In genomic region chr11:114463999-114464398, GRCh38 we compare ENCODE assay signal across 28 cellular contexts.
"Had no signal": no experiment of that assay in that cellular context is flagged by ENCODE, and none has a peak within 500 bp of the region (broad histone marks: within the 10 kb centered on the region; RNA-seq: fewer than 3 reads in every experiment).

No MANE protein-coding gene starts in this region.

- H3K36me3 Mint-ChIP-seq: stimulated activated effector memory CD8-positive, alpha-beta T cell treated with anti-CD3 and anti-CD28 coated beads, Interleukin-12 subunit alpha, Interleukin-12 subunit beta, amount 100 ng/mL, for 72 hours had no signal

- H3K4me1 Mint-ChIP-seq: stimulated activated effector memory CD8-positive, alpha-beta T cell treated with anti-CD3 and anti-CD28 coated beads, Interleukin-12 subunit alpha, Interleukin-12 subunit beta, amount 100 ng/mL, for 72 hours; stimulated activated memory B cell treated with anti-CD40 and anti-IgM and Interleukin-4, amounts not matched to agents 10 μg/mL and 1 μg/mL and 100 μg/mL, for 72 hours; stimulated activated naive B cell treated with anti-CD40 and anti-IgM and Interleukin-4, amounts not matched to agents 10 μg/mL and 1 μg/mL and 100 μg/mL, for 72 hours; stimulated activated naive CD8-positive, alpha-beta T cell treated with anti-CD3 and anti-CD28 coated beads, Interleukin-15, amount 100 ng/mL, for 72 hours had no signal

- ATAC-seq: stimulated activated effector memory CD8-positive, alpha-beta T cell treated with anti-CD3 and anti-CD28 coated beads, Interleukin-12 subunit alpha, Interleukin-12 subunit beta, amount 100 ng/mL, for 72 hours; stimulated activated memory B cell treated with anti-CD40 and anti-IgM and Interleukin-4, amounts not matched to agents 10 μg/mL and 1 μg/mL and 100 μg/mL, for 72 hours; stimulated activated naive B cell treated with anti-CD40 and anti-IgM and Interleukin-4, amounts not matched to agents 10 μg/mL and 1 μg/mL and 100 μg/mL, for 72 hours; stimulated activated naive CD8-positive, alpha-beta T cell treated with anti-CD3 and anti-CD28 coated beads, Interleukin-15, amount 100 ng/mL, for 72 hours; stimulated activated naive CD8-positive, alpha-beta T cell treated with anti-CD3 and anti-CD28 coated beads, Interleukin-15, Interleukin-2, amounts not matched to agents 100 U/mL and 50 U/mL, for 24 hours; upper lobe of right lung had no signal

- H3K4me3 ChIP-seq: stomach, suprapubic skin, testis, thoracic aorta, thyroid gland, tibial artery, tibial nerve, transverse colon, upper lobe of left lung, upper lobe of right lung, uterus, vagina had no signal

- H3K4me3 Mint-ChIP-seq: stimulated activated effector memory CD8-positive, alpha-beta T cell treated with anti-CD3 and anti-CD28 coated beads, Interleukin-12 subunit alpha, Interleukin-12 subunit beta, amount 100 ng/mL, for 72 hours; stimulated activated memory B cell treated with anti-CD40 and anti-IgM and Interleukin-4, amounts not matched to agents 10 μg/mL and 1 μg/mL and 100 μg/mL, for 72 hours; stimulated activated naive B cell treated with anti-CD40 and anti-IgM and Interleukin-4, amounts not matched to agents 10 μg/mL and 1 μg/mL and 100 μg/mL, for 72 hours; stimulated activated naive CD8-positive, alpha-beta T cell treated with anti-CD3 and anti-CD28 coated beads, Interleukin-15, amount 100 ng/mL, for 72 hours; stimulated activated naive CD8-positive, alpha-beta T cell treated with anti-CD3 and anti-CD28 coated beads, Interleukin-15, Interleukin-2, amounts not matched to agents 100 ng/mL and 50 ng/mL, for 24 hours; type B pancreatic cell had no signal

- H3K9me3 ChIP-seq: testis, thoracic aorta, thyroid gland, tibial artery, upper lobe of left lung, upper lobe of right lung, uterus, vagina had no signal

- H3K4me1 ChIP-seq: stomach, suprapubic skin, testis, thyroid gland, tibial artery, tibial nerve, transverse colon, upper lobe of left lung, upper lobe of right lung, uterus, vagina had no signal

- H3K27ac Mint-ChIP-seq: stimulated activated effector memory CD8-positive, alpha-beta T cell treated with anti-CD3 and anti-CD28 coated beads, Interleukin-12 subunit alpha, Interleukin-12 subunit beta, amount 100 ng/mL, for 72 hours; stimulated activated memory B cell treated with anti-CD40 and anti-IgM and Interleukin-4, amounts not matched to agents 10 μg/mL and 1 μg/mL and 100 μg/mL, for 72 hours; stimulated activated naive B cell treated with anti-CD40 and anti-IgM and Interleukin-4, amounts not matched to agents 10 μg/mL and 1 μg/mL and 100 μg/mL, for 72 hours; stimulated activated naive CD8-positive, alpha-beta T cell treated with anti-CD3 and anti-CD28 coated beads, Interleukin-15, amount 100 ng/mL, for 72 hours; stimulated activated naive CD8-positive, alpha-beta T cell treated with anti-CD3 and anti-CD28 coated beads, Interleukin-15, Interleukin-2, amounts not matched to agents 100 ng/mL and 50 ng/mL, for 24 hours; type B pancreatic cell had no signal

- FAIRE-seq: urothelium cell line had no signal

- H3K36me3 ChIP-seq: stomach, suprapubic skin, thyroid gland, upper lobe of left lung, upper lobe of right lung, uterus, vagina had no signal

- H3K27me3 ChIP-seq: stomach, suprapubic skin, testis, thyroid gland, tibial artery, tibial nerve, transverse colon, upper lobe of left lung, upper lobe of right lung, uterus, vagina had no signal

- H3K27me3 Mint-ChIP-seq: stimulated activated memory B cell treated with anti-CD40 and anti-IgM and Interleukin-4, amounts not matched to agents 10 μg/mL and 1 μg/mL and 100 μg/mL, for 72 hours; stimulated activated naive B cell treated with anti-CD40 and anti-IgM and Interleukin-4, amounts not matched to agents 10 μg/mL and 1 μg/mL and 100 μg/mL, for 72 hours; stimulated activated naive CD8-positive, alpha-beta T cell treated with anti-CD3 and anti-CD28 coated beads, Interleukin-15, amount 100 ng/mL, for 72 hours; stimulated activated naive CD8-positive, alpha-beta T cell treated with anti-CD3 and anti-CD28 coated beads, Interleukin-15, Interleukin-2, amounts not matched to agents 100 ng/mL and 50 ng/mL, for 24 hours; type B pancreatic cell had no signal

- H3K27ac ChIP-seq: stomach, suprapubic skin, testis, thoracic aorta, thyroid gland, tibial artery, tibial nerve, transverse colon, upper lobe of left lung, upper lobe of right lung, uterus, vagina had no signal

- DNase-seq: stimulated activated CD4-positive, alpha-beta T cell treated with anti-CD3 and anti-CD28 coated beads, Interleukin-2, amount 100 ng/mL, for 48 hours; stimulated activated CD4-positive, alpha-beta T cell treated with anti-CD3 and anti-CD28 coated beads, Interleukin-4, amount 100 ng/mL, for 1 hour; stimulated activated CD4-positive, alpha-beta T cell treated with anti-CD3 and anti-CD28 coated beads, Interleukin-4, amount 100 ng/mL, for 24 hours; stimulated activated CD4-positive, alpha-beta T cell treated with anti-CD3 and anti-CD28 coated beads, Interleukin-4, amount 100 ng/mL, for 4 hours; stimulated activated CD8-positive, alpha-beta memory T cell treated with anti-CD3 and anti-CD28 coated beads, Interleukin-4, amount 100 ng/mL, for 48 hours; stimulated activated naive B cell treated with anti-CD40 and anti-IgM and Interleukin-4, amounts not matched to agents 10 μg/mL and 1 μg/mL and 100 μg/mL, for 72 hours; stimulated activated naive CD4-positive, alpha-beta T cell; stimulated activated naive CD8-positive, alpha-beta T cell treated with anti-CD3 and anti-CD28 coated beads, Interleukin-15, amount 100 ng/mL, for 72 hours; stimulated activated naive CD8-positive, alpha-beta T cell treated with anti-CD3 and anti-CD28 coated beads, Interleukin-15, Interleukin-2, amounts not matched to agents 100 U/mL and 50 U/mL, for 24 hours; stomach; substantia nigra; testis; thyroid gland; tibial artery; transverse colon; trophoblast cell; upper lobe of left lung; upper lobe of right lung; uterus had no signal
